ENCODE assay signal across 1 cellular context in genomic region chr2:74700643-74701377, GRCh38.
TF ChIP-seq lines count a peak whose summit lies in the region.

No MANE protein-coding gene starts in this region.

TF ChIP-seq in IMR-90, 13 proteins besides CTCF, POLR2A, EP300 and RAD21:
- TF ChIP-seq, protein P1, sequence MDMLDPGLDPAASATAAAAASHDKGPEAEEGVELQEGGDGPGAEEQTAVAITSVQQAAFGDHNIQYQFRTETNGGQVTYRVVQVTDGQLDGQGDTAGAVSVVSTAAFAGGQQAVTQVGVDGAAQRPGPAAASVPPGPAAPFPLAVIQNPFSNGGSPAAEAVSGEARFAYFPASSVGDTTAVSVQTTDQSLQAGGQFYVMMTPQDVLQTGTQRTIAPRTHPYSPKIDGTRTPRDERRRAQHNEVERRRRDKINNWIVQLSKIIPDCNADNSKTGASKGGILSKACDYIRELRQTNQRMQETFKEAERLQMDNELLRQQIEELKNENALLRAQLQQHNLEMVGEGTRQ (IDR thresholded peaks at IDR 0.05; ENCODE audit: low read depth, low read length) = no peak
- TF ChIP-seq CHD1 (IDR thresholded peaks at IDR 0.05; ENCODE audit: low read depth, low read length) = no peak
